ENCODE assay signal across 8 cellular contexts in genomic region chr16:31713071-31713944, GRCh38.
DNase-seq lines count a peak whose midpoint lies in the region; ATAC-seq, FAIRE-seq and TF ChIP-seq lines count a peak whose summit lies in the region.

No MANE protein-coding gene starts in this region.

- ATAC-seq in stimulated activated naive CD8-positive, alpha-beta T cell treated with anti-CD3 and anti-CD28 coated beads, Interleukin-15, Interleukin-2, amounts not matched to agents 100 U/mL and 50 U/mL, for 24 hours = peak; percentile 91

- H3K4me1 Mint-ChIP-seq in nephron = peaks cover 16% of the 10 kb centered on the region

- TF ChIP-seq POLR2A in H54 (IDR thresholded peaks at IDR 0.05; ENCODE audit: low read depth, low read length) = peak; percentile 86
- TF ChIP-seq POLR2A in Raji (IDR thresholded peaks at IDR 0.05; ENCODE audit: insufficient read depth, low read depth, low read length) = peak; percentile 91

- no peaks in the 10 kb centered on the region for H3K27me3 Mint-ChIP-seq in nephron (ENCODE audit: low read depth)

- peak; percentile 94 for DNase-seq in ELR (ENCODE audit: low read depth)
- DNase-seq in H54 (ENCODE audit: insufficient read length, low spot score) = peak; percentile 83
- DNase-seq in LoVo (ENCODE audit: low spot score) = peak; percentile 91
- DNase-seq in activated effector memory CD4-positive, alpha-beta T cell treated with anti-CD3 and anti-CD28 coated beads, Interleukin-2, amount 50 U/mL, for 16 hours = peak; percentile 96
- peak; percentile 84 for DNase-seq in fibroblast of the conjunctiva (ENCODE audit: low read depth)
- peak; percentile 90 for DNase-seq in stimulated activated naive CD8-positive, alpha-beta T cell treated with anti-CD3 and anti-CD28 coated beads, Interleukin-15, Interleukin-2, amounts not matched to agents 100 U/mL and 50 U/mL, for 24 hours

- peaks cover 49% of the 10 kb centered on the region for H3K36me3 Mint-ChIP-seq in nephron (ENCODE audit: low read depth)

- H3K27ac Mint-ChIP-seq in nephron = peak overlapping the region; percentile 97 to 100 (median 99)

- peak overlapping the region; percentile 100 for H3K4me3 Mint-ChIP-seq in nephron

- no peak for FAIRE-seq in H54 (lab: Jason Lieb, UNC)

- TF ChIP-seq CTCF in nephron (IDR thresholded peaks at IDR 0.05; ENCODE audit: unreplicated experiment in 3 of 3) = no peak

- peaks cover 4% of the 10 kb centered on the region for H3K9me3 Mint-ChIP-seq in nephron

Comparison
In these comparisons a context has a peak if more than half of its experiments do, and no peak if none do; other contexts are left out.
1. Peak in every context shown above with its lines: DNase-seq and ATAC-seq.